1 cellular context compared by ENCODE assay signal in the genomic region with DNA sequence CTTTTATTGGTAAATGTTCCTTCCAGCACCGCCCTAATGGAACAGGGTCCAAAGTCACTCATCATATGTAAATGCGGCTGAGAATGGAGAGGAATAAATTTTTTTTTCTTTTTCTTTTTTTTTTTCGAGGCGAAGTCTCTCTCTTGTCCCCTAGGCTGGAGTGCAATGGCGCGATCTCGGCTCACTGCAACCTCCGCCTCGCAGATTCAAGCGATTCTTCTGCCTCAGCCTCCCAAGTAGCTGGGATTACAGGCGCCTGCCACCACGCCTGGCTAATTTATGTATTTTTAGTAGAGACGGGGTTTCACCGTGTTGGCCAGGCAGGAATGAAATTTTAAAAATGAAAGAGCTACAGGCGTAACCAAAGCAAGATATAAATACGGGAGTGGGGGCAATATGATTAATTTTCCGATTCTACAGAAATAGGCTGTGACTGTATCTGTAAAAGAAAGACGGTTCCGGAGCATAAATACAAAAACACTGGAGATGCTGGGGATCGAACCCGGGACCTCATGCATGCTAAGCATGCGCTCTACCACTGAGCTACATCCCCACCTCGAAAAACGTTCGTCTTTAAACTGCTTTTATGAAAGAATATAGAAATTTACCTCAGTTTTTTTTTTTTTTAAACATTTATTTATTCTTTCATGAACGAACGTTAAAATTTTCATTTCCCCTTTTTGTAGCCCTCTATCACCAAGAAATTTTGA.
TF ChIP-seq lines count a peak whose summit lies in the region.

No MANE protein-coding gene starts in this region.

TF ChIP-seq in HepG2, 621 proteins besides CTCF, POLR2A, EP300 and RAD21 (continued from another document and continues in another):
- TF ChIP-seq, protein P1, sequence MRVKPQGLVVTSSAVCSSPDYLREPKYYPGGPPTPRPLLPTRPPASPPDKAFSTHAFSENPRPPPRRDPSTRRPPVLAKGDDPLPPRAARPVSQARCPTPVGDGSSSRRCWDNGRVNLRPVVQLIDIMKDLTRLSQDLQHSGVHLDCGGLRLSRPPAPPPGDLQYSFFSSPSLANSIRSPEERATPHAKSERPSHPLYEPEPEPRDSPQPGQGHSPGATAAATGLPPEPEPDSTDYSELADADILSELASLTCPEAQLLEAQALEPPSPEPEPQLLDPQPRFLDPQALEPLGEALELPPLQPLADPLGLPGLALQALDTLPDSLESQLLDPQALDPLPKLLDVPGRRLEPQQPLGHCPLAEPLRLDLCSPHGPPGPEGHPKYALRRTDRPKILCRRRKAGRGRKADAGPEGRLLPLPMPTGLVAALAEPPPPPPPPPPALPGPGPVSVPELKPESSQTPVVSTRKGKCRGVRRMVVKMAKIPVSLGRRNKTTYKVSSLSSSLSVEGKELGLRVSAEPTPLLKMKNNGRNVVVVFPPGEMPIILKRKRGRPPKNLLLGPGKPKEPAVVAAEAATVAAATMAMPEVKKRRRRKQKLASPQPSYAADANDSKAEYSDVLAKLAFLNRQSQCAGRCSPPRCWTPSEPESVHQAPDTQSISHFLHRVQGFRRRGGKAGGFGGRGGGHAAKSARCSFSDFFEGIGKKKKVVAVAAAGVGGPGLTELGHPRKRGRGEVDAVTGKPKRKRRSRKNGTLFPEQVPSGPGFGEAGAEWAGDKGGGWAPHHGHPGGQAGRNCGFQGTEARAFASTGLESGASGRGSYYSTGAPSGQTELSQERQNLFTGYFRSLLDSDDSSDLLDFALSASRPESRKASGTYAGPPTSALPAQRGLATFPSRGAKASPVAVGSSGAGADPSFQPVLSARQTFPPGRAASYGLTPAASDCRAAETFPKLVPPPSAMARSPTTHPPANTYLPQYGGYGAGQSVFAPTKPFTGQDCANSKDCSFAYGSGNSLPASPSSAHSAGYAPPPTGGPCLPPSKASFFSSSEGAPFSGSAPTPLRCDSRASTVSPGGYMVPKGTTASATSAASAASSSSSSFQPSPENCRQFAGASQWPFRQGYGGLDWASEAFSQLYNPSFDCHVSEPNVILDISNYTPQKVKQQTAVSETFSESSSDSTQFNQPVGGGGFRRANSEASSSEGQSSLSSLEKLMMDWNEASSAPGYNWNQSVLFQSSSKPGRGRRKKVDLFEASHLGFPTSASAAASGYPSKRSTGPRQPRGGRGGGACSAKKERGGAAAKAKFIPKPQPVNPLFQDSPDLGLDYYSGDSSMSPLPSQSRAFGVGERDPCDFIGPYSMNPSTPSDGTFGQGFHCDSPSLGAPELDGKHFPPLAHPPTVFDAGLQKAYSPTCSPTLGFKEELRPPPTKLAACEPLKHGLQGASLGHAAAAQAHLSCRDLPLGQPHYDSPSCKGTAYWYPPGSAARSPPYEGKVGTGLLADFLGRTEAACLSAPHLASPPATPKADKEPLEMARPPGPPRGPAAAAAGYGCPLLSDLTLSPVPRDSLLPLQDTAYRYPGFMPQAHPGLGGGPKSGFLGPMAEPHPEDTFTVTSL (CRISPR knock-in tag; IDR thresholded peaks at IDR 0.05; ENCODE audit: borderline replicate concordance), result 0 out of 2 replicates have a peak, but pooled peaks have one; percentile 22
- TF ChIP-seq TBX2 (CRISPR knock-in tag; IDR thresholded peaks at IDR 0.05; ENCODE audit: borderline replicate concordance) (no peak), ZMAT3 (CRISPR knock-in tag; conservative IDR thresholded peaks at IDR 0.05) (no peak), NR2C2 (CRISPR knock-in tag; IDR thresholded peaks at IDR 0.05; ENCODE audit: borderline replicate concordance) (no peak), SMYD3 (CRISPR knock-in tag; IDR thresholded peaks at IDR 0.05) (no peak), MED8 (CRISPR knock-in tag; IDR thresholded peaks at IDR 0.05; ENCODE audit: insufficient replicate concordance) (no peak), HOMEZ (CRISPR knock-in tag; IDR thresholded peaks at IDR 0.05; ENCODE audit: low read depth) (no peak), ZBTB7A (CRISPR knock-in tag; IDR thresholded peaks at IDR 0.05) (no peak), ZNF572 (CRISPR knock-in tag; IDR thresholded peaks at IDR 0.05) (no peak), ZMAT5 (CRISPR knock-in tag; IDR thresholded peaks at IDR 0.05; ENCODE audit: borderline replicate concordance, low read depth) (no peak), ZBTB1 (CRISPR knock-in tag; IDR thresholded peaks at IDR 0.05; ENCODE audit: borderline replicate concordance) (no peak), ZNF740 (CRISPR knock-in tag; IDR thresholded peaks at IDR 0.05) (no peak), ZNF674 (CRISPR knock-in tag; IDR thresholded peaks at IDR 0.05; ENCODE audit: low read depth) (no peak), TCF7 (IDR thresholded peaks at IDR 0.05; ENCODE audit: low read depth) (no peak), ZNF256 (CRISPR knock-in tag; conservative IDR thresholded peaks at IDR 0.05) (no peak), MXI1 (IDR thresholded peaks at IDR 0.05; ENCODE audit: borderline replicate concordance, low read depth, low read length) (no peak), THYN1 (CRISPR knock-in tag; IDR thresholded peaks at IDR 0.05; ENCODE audit: borderline replicate concordance, low read depth) (no peak), KLF15 (CRISPR knock-in tag; IDR thresholded peaks at IDR 0.05; ENCODE audit: borderline replicate concordance) (no peak), MED1 (CRISPR knock-in tag; IDR thresholded peaks at IDR 0.05) (no peak; the same call in 1 of the 2 replicates), HOXA7 (CRISPR knock-in tag; IDR thresholded peaks at IDR 0.05) (no peak), KLF6 (CRISPR knock-in tag; IDR thresholded peaks at IDR 0.05) (no peak), MTA1 (CRISPR knock-in tag; IDR thresholded peaks at IDR 0.05; ENCODE audit: borderline replicate concordance) (no peak), NCOA2 (CRISPR knock-in tag; IDR thresholded peaks at IDR 0.05) (0 out of 2 replicates have a peak, but pooled peaks have one; percentile 33), HNRNPL (IDR thresholded peaks at IDR 0.05; ENCODE audit: low read depth, low read length) (no peak), PHF20 (CRISPR knock-in tag; IDR thresholded peaks at IDR 0.05) (no peak), NBN (conservative IDR thresholded peaks at IDR 0.05) (no peak), TBP (CRISPR knock-in tag; IDR thresholded peaks at IDR 0.05) (no peak), ZNF34 (CRISPR knock-in tag; IDR thresholded peaks at IDR 0.05; ENCODE audit: borderline replicate concordance) (no peak), UBTF (CRISPR knock-in tag; IDR thresholded peaks at IDR 0.05) (no peak), RELA (CRISPR knock-in tag; IDR thresholded peaks at IDR 0.05) (no peak), NFATC3 (CRISPR knock-in tag; IDR thresholded peaks at IDR 0.05) (no peak), ZNF446 (CRISPR knock-in tag; IDR thresholded peaks at IDR 0.05) (no peak)
- TF ChIP-seq, protein P2, sequence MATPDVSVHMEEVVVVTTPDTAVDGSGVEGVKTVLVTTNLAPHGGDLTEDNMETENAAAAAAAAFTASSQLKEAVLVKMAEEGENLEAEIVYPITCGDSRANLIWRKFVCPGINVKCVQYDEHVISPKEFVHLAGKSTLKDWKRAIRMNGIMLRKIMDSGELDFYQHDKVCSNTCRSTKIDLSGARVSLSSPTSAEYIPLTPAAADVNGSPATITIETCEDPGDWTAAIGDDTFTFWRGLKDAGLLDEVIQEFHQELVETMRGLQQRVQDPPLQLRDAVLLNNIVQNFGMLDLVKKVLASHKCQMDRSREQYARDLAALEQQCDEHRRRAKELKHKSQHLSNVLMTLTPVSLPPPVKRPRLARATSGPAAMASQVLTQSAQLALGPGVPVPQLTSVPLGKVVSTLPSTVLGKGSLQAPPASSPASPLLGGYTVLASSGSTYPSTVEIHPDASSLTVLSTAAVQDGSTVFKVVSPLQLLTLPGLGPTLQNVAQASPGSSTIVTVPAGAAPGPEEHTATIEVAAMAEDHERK (CRISPR knock-in tag; IDR thresholded peaks at IDR 0.05; ENCODE audit: low read depth), result no peak
- TF ChIP-seq, protein P3, sequence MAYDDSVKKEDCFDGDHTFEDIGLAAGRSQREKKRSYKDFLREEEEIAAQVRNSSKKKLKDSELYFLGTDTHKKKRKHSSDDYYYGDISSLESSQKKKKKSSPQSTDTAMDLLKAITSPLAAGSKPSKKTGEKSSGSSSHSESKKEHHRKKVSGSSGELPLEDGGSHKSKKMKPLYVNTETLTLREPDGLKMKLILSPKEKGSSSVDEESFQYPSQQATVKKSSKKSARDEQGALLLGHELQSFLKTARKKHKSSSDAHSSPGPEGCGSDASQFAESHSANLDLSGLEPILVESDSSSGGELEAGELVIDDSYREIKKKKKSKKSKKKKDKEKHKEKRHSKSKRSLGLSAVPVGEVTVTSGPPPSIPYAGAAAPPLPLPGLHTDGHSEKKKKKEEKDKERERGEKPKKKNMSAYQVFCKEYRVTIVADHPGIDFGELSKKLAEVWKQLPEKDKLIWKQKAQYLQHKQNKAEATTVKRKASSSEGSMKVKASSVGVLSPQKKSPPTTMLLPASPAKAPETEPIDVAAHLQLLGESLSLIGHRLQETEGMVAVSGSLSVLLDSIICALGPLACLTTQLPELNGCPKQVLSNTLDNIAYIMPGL (CRISPR knock-in tag; IDR thresholded peaks at IDR 0.05; ENCODE audit: borderline replicate concordance in 1 of 2, low read depth in 1 of 2), result peak; percentile 95 to 98
- TF ChIP-seq, protein P4, sequence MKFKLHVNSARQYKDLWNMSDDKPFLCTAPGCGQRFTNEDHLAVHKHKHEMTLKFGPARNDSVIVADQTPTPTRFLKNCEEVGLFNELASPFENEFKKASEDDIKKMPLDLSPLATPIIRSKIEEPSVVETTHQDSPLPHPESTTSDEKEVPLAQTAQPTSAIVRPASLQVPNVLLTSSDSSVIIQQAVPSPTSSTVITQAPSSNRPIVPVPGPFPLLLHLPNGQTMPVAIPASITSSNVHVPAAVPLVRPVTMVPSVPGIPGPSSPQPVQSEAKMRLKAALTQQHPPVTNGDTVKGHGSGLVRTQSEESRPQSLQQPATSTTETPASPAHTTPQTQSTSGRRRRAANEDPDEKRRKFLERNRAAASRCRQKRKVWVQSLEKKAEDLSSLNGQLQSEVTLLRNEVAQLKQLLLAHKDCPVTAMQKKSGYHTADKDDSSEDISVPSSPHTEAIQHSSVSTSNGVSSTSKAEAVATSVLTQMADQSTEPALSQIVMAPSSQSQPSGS (CRISPR knock-in tag; IDR thresholded peaks at IDR 0.05), result no peak
- TF ChIP-seq, protein P5, sequence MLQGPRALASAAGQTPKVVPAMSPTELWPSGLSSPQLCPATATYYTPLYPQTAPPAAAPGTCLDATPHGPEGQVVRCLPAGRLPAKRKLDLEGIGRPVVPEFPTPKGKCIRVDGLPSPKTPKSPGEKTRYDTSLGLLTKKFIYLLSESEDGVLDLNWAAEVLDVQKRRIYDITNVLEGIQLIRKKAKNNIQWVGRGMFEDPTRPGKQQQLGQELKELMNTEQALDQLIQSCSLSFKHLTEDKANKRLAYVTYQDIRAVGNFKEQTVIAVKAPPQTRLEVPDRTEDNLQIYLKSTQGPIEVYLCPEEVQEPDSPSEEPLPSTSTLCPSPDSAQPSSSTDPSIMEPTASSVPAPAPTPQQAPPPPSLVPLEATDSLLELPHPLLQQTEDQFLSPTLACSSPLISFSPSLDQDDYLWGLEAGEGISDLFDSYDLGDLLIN (CRISPR knock-in tag; IDR thresholded peaks at IDR 0.05; ENCODE audit: borderline replicate concordance), result no peak
- TF ChIP-seq, protein P6, sequence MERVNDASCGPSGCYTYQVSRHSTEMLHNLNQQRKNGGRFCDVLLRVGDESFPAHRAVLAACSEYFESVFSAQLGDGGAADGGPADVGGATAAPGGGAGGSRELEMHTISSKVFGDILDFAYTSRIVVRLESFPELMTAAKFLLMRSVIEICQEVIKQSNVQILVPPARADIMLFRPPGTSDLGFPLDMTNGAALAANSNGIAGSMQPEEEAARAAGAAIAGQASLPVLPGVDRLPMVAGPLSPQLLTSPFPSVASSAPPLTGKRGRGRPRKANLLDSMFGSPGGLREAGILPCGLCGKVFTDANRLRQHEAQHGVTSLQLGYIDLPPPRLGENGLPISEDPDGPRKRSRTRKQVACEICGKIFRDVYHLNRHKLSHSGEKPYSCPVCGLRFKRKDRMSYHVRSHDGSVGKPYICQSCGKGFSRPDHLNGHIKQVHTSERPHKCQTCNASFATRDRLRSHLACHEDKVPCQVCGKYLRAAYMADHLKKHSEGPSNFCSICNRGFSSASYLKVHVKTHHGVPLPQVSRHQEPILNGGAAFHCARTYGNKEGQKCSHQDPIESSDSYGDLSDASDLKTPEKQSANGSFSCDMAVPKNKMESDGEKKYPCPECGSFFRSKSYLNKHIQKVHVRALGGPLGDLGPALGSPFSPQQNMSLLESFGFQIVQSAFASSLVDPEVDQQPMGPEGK (CRISPR knock-in tag; IDR thresholded peaks at IDR 0.05), result no peak
